Comparison of ENCODE assay signal across 8 cellular contexts in the genomic region with DNA sequence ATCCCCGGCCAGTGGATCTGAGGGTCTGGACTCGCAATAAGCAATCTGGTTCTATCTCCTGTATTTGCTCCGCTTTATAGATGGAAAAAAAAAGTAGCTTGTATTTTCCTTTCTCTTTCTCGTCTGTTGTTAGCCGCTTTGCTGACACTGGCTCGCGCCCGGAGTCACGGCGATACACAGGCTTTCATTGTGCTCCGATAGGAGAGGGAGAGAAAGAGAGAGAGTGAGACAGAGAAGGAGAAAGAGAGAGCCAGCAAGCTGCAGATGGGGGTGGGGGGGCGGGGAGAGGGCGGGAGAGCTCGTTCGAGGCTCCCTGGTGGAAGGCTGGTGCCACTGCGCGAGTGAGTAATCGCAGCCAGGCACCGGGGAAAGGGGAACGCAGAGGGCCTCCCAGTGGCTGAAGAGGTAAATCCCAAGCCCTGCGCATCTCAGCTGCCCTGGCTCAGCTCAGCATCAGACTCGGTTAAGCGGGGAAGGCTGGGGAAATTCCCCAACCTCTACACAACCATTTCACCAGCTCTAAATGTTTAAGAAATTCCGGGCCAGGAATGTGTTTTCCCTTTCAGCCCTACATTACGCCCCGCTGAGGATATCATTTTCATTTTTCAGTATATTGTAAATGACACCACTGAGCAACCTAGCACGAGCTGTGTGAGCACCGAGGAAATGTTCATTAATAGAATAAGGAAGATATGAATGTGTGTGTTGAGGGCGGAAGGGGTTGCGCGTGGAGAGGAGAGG. TPM values are rescaled to one million over a fixed set of nuclear protein-coding genes. Genes with fewer than 3 reads are reported as not detected.
A peak's percentile ranks its signal among the peaks of the same experiment; 100 is the strongest.
DNase-seq lines count a peak whose midpoint lies in the region; ATAC-seq, FAIRE-seq and TF ChIP-seq lines count a peak whose summit lies in the region.

TSS of gene MAML2 (minus strand) at position 225 of the 741 bp plus-strand sequence. CDS start 1,300 bp downstream, outside the sequence.

- H3K27ac ChIP-seq in BLaER1 (no peak within 1 kb of the TSS), HepG2 (ENCODE audit: extremely low read length, insufficient read depth, low read length) (peak within 1 kb of the TSS; percentile 80)

- no peak within 1 kb of the TSS for H2AFZ ChIP-seq in HepG2 (ENCODE audit: low read length)

- H3K4me2 ChIP-seq in BLaER1 (peak within 1 kb of the TSS; percentile 85), HepG2 (ENCODE audit: low read depth, low read length) (peak within 1 kb of the TSS; percentile 94)

- no peaks in the 10 kb centered on the region for H3K9me3 Mint-ChIP-seq in dendritic cell treated with granulocyte-macrophage colony-stimulating factor and Interleukin-4, amounts not matched to agents 40 ng/mL and 50 ng/mL, for 4 days

- H3K36me3 Mint-ChIP-seq in dendritic cell treated with granulocyte-macrophage colony-stimulating factor and Interleukin-4, amounts not matched to agents 40 ng/mL and 50 ng/mL, for 4 days (ENCODE audit: low read depth): peaks cover 15% of the 10 kb centered on the region

- H3K9me3 ChIP-seq in BLaER1 (no peaks in the 10 kb centered on the region), HepG2 (ENCODE audit: low read length) (no peaks in the 10 kb centered on the region)

- peak; percentile 63 for FAIRE-seq in HepG2 (lab: Jason Lieb, UNC)

- no peak for TF ChIP-seq POLR2A in HepG2 (IDR thresholded peaks at IDR 0.05; ENCODE audit: insufficient read depth in 1 of 2, low read depth in 2 of 2, low read length in 2 of 2)

- peaks cover 23% of the 10 kb centered on the region for H3K4me1 ChIP-seq in BLaER1
- peaks cover 42% of the 10 kb centered on the region for H3K4me1 ChIP-seq in HepG2 (ENCODE audit: insufficient read depth, low read length)

- H3K4me3 ChIP-seq in BLaER1 (peak within 1 kb of the TSS; percentile 66), HepG2 (replicated peaks in 1 of 3; ENCODE audit: insufficient read depth in 1 of 3, low read depth in 2 of 3, low read length in 3 of 3) (peak within 1 kb of the TSS; percentile 77 to 84 (median 80))

- H3K27me3 ChIP-seq in BLaER1: peaks cover 30% of the 10 kb centered on the region
- H3K27me3 ChIP-seq in HepG2 (ENCODE audit: control insufficient read depth in 1 of 2, insufficient read depth in 2 of 2, low read length in 2 of 2): no peaks in the 10 kb centered on the region; a peak in 1 of 5 replicates

- H3K79me2 ChIP-seq in HepG2 (ENCODE audit: insufficient read depth, low read length): peaks cover 48% of the 10 kb centered on the region

- in situ Hi-C loops in HepG2 (cut with HindIII; ENCODE audit: extremely low pct_ligation_motif_present, low pct_unique_long_range_greater_than_20kb): loop anchor here (10.0 kb wide), 1 partner anchor 328 kb away; no protein-coding TSS in a partner anchor

- H3K9ac ChIP-seq in BLaER1 (peak within 1 kb of the TSS; percentile 66; the same call in 1 of the 2 replicates), HepG2 (ENCODE audit: insufficient read depth, low read depth, low read length) (peak within 1 kb of the TSS; percentile 89)

- POLR2A ChIA-PET in HepG2 (lab: Yijun Ruan, JAX): interaction anchor here (0.6 to 4.6 kb wide), 18 partner anchors 12 to 1276 kb away, joined by 3 to 54 read pairs (median 4); partner anchors contain the start of genes CCDC82, FAM76B, JRKL and MTMR2

- peaks cover 8% of the 10 kb centered on the region for H3K27me3 Mint-ChIP-seq in dendritic cell treated with granulocyte-macrophage colony-stimulating factor and Interleukin-4, amounts not matched to agents 40 ng/mL and 50 ng/mL, for 4 days

- H4K20me1 ChIP-seq in BLaER1 (no peaks in the 10 kb centered on the region), HepG2 (ENCODE audit: insufficient read depth, low read length) (no peaks in the 10 kb centered on the region)

- DNase-seq in NCI-H69 (lab: John Stamatoyannopoulos, UW): peak; percentile 98
- peak; percentile 77 to 93 for DNase-seq in activated CD4-positive, alpha-beta T cell treated with anti-CD3 and anti-CD28 coated beads, Interleukin-2, amount 50 U/mL, for 24 hours (ENCODE audit: low read depth in 1 of 2, low spot score in 1 of 2)
- peak; percentile 83 for DNase-seq in HepG2 (ENCODE audit: low spot score)
- DNase-seq in stimulated activated CD4-positive, alpha-beta T cell treated with anti-CD3 and anti-CD28 coated beads, Interleukin-2, amount 100 ng/mL, for 48 hours: peak; percentile 75 to 78

- no TSS peak for BruUV-seq in HepG2 (replicated peaks; lab: Mats Ljungman, UMichigan)

- peak; percentile 92 for TF ChIP-seq CTCF in HepG2 (CRISPR knock-in tag; IDR thresholded peaks at IDR 0.05)

- intact Hi-C loops in dendritic cell treated with granulocyte-macrophage colony-stimulating factor and Interleukin-4, amounts not matched to agents 40 ng/mL and 50 ng/mL, for 4 days (cut with micrococcal nuclease): loop anchor here (1.0 to 5.0 kb wide), 2 partner anchors 101 to 288 kb away; no protein-coding TSS in a partner anchor
- intact Hi-C loops in HepG2 (cut with micrococcal nuclease; ENCODE audit: unreplicated experiment): loop anchor here (1.0 to 5.0 kb wide), 7 partner anchors 101 to 507 kb away; no protein-coding TSS in a partner anchor

- H3K36me3 ChIP-seq in BLaER1 (no peaks in the 10 kb centered on the region), HepG2 (replicated peaks in 1 of 2; ENCODE audit: control insufficient read depth in 1 of 2, insufficient read depth in 2 of 2, low read length in 2 of 2) (no peaks in the 10 kb centered on the region)

- H3K4me3 Mint-ChIP-seq in dendritic cell treated with granulocyte-macrophage colony-stimulating factor and Interleukin-4, amounts not matched to agents 40 ng/mL and 50 ng/mL, for 4 days: peak within 1 kb of the TSS; percentile 100

- TF ChIP-seq EP300 in HepG2 (IDR thresholded peaks at IDR 0.05; ENCODE audit: low read depth in 2 of 2, low read length in 2 of 2) (no peak), HepG2 (CRISPR knock-in tag; IDR thresholded peaks at IDR 0.05; ENCODE audit: borderline replicate concordance) (no peak)

- ATAC-seq in GM19328 (IDR thresholded peaks at IDR 0.05; ENCODE audit: unreplicated experiment) (peak; percentile 66), HG03469 (IDR thresholded peaks at IDR 0.05; ENCODE audit: unreplicated experiment) (peak; percentile 71), HepG2 (peak; percentile 95)

- peak within 1 kb of the TSS; percentile 96 for H3K27ac Mint-ChIP-seq in dendritic cell treated with granulocyte-macrophage colony-stimulating factor and Interleukin-4, amounts not matched to agents 40 ng/mL and 50 ng/mL, for 4 days

- 17% methylated on average over 25 of the region's 31 CpGs for WGBS in HepG2 (ENCODE audit: low lambda C conversion rate)

- CTCF ChIA-PET in HepG2 (lab: Yijun Ruan, JAX; ENCODE audit: low intra/inter-chr PET ratio, low total read pairs): interaction anchor here (0.8 to 2.5 kb wide), 5 partner anchors 10 to 508 kb away, joined by 3 to 14 read pairs (median 4); no protein-coding TSS in a partner anchor

- TF ChIP-seq RAD21 in HepG2 (CRISPR knock-in tag; IDR thresholded peaks at IDR 0.05): peak; percentile 92

- peaks cover 47% of the 10 kb centered on the region for H3K4me1 Mint-ChIP-seq in dendritic cell treated with granulocyte-macrophage colony-stimulating factor and Interleukin-4, amounts not matched to agents 40 ng/mL and 50 ng/mL, for 4 days (ENCODE audit: low read depth)

TF ChIP-seq in HepG2, 621 proteins besides CTCF, POLR2A, EP300 and RAD21 (continues in another document):
- TF ChIP-seq DDIT3 (CRISPR knock-in tag; IDR thresholded peaks at IDR 0.05): no peak

RNA-seq across cellular contexts. Expression of gene MAML2, which starts in this region (rescaled TPM):
- 2.3 and 2.9 TPM in 2 replicates for total RNA-seq in HepG2 (2016; rRNA removed; fragmentation: Illumina TruSeq; extraction: Trizol)
- total RNA-seq in HepG2 (2016; cell fraction: cytosol; rRNA removed; fragmentation: Illumina TruSeq; extraction: Trizol; ENCODE audit: low read depth): 1.6 and 1.8 TPM in 2 replicates
- total RNA-seq in HepG2 (2016; cell fraction: insoluble cytoplasmic fraction; rRNA removed; fragmentation: Illumina TruSeq; extraction: Trizol): 2.0 and 2.5 TPM in 2 replicates
- total RNA-seq in HepG2 (2016; cell fraction: membrane; rRNA removed; fragmentation: Illumina TruSeq; extraction: Trizol): 1.9 and 2.0 TPM in 2 replicates
- total RNA-seq in HepG2 (2016; cell fraction: nucleus; rRNA removed; fragmentation: Illumina TruSeq; extraction: Trizol): 5.7 and 6.2 TPM in 2 replicates
- polyA plus RNA-seq in HepG2 (2011; rRNA removed): 22.2 and 25.9 TPM in 2 replicates
- polyA plus RNA-seq in HepG2 (2011; cell fraction: cytosol; rRNA removed): 21.7 and 21.8 TPM in 2 replicates
- 16.4 and 23.7 TPM in 2 replicates for polyA plus RNA-seq in HepG2 (2011; cell fraction: nucleus; rRNA removed)
- polyA plus RNA-seq in HepG2 (2012): 9.1 and 11.7 TPM in 2 replicates
- polyA plus RNA-seq in HepG2 (2016; cell fraction: cytosol; fragmentation: Illumina TruSeq; extraction: Trizol; ENCODE audit: low read depth): 0.03 and 0.08 TPM in 2 replicates
- polyA plus RNA-seq in HepG2 (2016; cell fraction: insoluble cytoplasmic fraction; fragmentation: Illumina TruSeq; extraction: Trizol; ENCODE audit: low read depth): 3.0 and 3.2 TPM in 2 replicates
- 0.23 TPM in 2 replicates for polyA plus RNA-seq in HepG2 (2016; cell fraction: membrane; fragmentation: Illumina TruSeq; extraction: Trizol; ENCODE audit: low read depth)
- 2.7 and 3.2 TPM in 2 replicates for polyA plus RNA-seq in HepG2 (2016; cell fraction: nucleus; fragmentation: Illumina TruSeq; extraction: Trizol; ENCODE audit: insufficient read depth, low read depth)
- polyA minus RNA-seq in HepG2 (2011; rRNA and poly(A)+ RNA removed; ENCODE audit: low replicate concordance): 2.5 and 40.0 TPM in 2 replicates
- 21.3 and 22.0 TPM in 2 replicates for polyA minus RNA-seq in HepG2 (2011; cell fraction: cytosol; rRNA and poly(A)+ RNA removed)
- polyA minus RNA-seq in HepG2 (2011; cell fraction: nucleus; rRNA and poly(A)+ RNA removed): 70.5 and 75.7 TPM in 2 replicates
